ENCODE assay signal across 8 cellular contexts in the genomic region with DNA sequence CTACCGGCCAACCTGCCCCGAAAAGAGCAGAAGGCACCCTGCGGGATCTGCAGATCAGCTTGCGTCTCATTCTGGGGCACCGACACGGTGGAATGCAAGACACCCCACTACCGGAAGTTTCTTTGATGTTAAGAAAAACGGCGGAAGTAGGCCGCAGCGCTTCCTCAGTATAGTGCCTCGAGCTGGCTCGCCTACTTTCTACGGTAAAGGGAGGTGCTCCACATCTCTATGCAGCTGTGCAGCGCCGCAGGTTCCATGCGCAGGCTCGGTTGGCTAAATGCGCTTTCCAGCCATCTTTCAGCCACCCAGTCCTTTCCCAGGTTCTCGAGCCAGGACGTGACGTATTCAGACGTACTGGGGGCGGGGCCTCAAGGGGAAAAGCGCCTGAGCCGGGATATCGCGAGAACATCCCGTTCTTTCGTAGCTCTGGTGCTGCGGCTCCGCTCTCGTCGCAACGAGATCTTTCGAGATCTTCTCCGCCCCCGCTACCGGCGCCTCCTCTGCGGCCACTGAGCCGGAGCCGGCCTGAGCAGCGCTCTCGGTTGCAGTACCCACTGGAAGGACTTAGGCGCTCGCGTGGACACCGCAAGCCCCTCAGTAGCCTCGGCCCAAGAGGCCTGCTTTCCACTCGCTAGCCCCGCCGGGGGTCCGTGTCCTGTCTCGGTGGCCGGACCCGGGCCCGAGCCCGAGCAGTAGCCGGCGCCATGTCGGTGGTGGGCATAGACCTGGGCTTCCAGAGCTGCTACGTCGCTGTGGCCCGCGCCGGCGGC. TPM values are rescaled to one million over a fixed set of nuclear protein-coding genes. Genes with fewer than 3 reads are reported as not detected.
DNase-seq lines count a peak whose midpoint lies in the region; ATAC-seq and TF ChIP-seq lines count a peak whose summit lies in the region.

A gene (plus strand): TSS at position 467 of the 770 bp plus-strand sequence. CDS start 238 bp downstream, at position 705.

- H3F3A ChIP-seq in SK-N-SH (replicated peaks; ENCODE audit: insufficient read depth): peaks cover 46% of the 10 kb centered on the region

- CTCF ChIA-PET in SK-N-SH (lab: Yijun Ruan, JAX): interaction anchor here (1.5 to 1.8 kb wide), 2 partner anchors 11 to 168 kb away, joined by 4 to 6 read pairs; no protein-coding TSS in a partner anchor

- H3K4me2 ChIP-seq in SK-N-SH: peak within 1 kb of the TSS; percentile 96

- no peaks in the 10 kb centered on the region for H3K9me2 ChIP-seq in SK-N-SH

- H3K36me3 ChIP-seq in SK-N-SH (replicated peaks in 1 of 2; ENCODE audit: control insufficient read depth in 1 of 2, insufficient read depth in 2 of 2, low read length in 1 of 2): peaks cover 0 to 6% of the 10 kb centered on the region in 2 experiments

- DNase-seq in GM04504 (ENCODE audit: low read depth): peak; percentile 98
- DNase-seq in NCI-H1048 (lab: John Stamatoyannopoulos, UW): peak; percentile 92
- DNase-seq in SK-N-SH: peak; percentile 96
- DNase-seq in activated naive CD4-positive, alpha-beta T cell treated with anti-CD3 and anti-CD28 coated beads, Interleukin-2, amount 50 U/mL, for 16 hours: peak; percentile 97
- peak; percentile 96 for DNase-seq in germinal center (ENCODE audit: low spot score)
- DNase-seq in non-pigmented ciliary epithelial cell (ENCODE audit: low read depth): peak; percentile 95
- DNase-seq in superior temporal gyrus (ENCODE audit: extremely low spot score): peak; percentile 100

- H2AFZ ChIP-seq in SK-N-SH (ENCODE audit: low read depth): peak within 1 kb of the TSS; percentile 75

- WGBS in SK-N-SH (ENCODE audit: low lambda C conversion rate): 2% methylated on average over 30 of the region's 68 CpGs

- POLR2A ChIA-PET in SK-N-SH (lab: Yijun Ruan, JAX): interaction anchor here (0.6 to 1.9 kb wide), 9 partner anchors 18 to 1687 kb away, joined by 3 to 5 read pairs (median 3); a partner anchor contains a TSS

- peaks cover 40% of the 10 kb centered on the region for H4K20me1 ChIP-seq in SK-N-SH (ENCODE audit: insufficient read depth)

- no peaks in the 10 kb centered on the region for H3K27me3 ChIP-seq in SK-N-SH (ENCODE audit: insufficient read depth)

- peaks cover 11 to 25% of the 10 kb centered on the region in 2 experiments; a peak in 3 of 4 replicates for H3K4me1 ChIP-seq in SK-N-SH (ENCODE audit: control insufficient read depth in 1 of 2, insufficient read depth in 2 of 2, low read depth in 1 of 2, low read length in 1 of 2)

- TF ChIP-seq CTCF in SK-N-SH (IDR thresholded peaks at IDR 0.05): no peak

- peak within 1 kb of the TSS; percentile 97 for H3K4me3 ChIP-seq in SK-N-SH (ENCODE audit: low read depth in 2 of 2, low read length in 1 of 2)

- ATAC-seq in HG02571 (IDR thresholded peaks at IDR 0.05; ENCODE audit: unreplicated experiment): peak; percentile 86

- TF ChIP-seq RAD21 in SK-N-SH (IDR thresholded peaks at IDR 0.05; ENCODE audit: low read length): no peak

- peak in 1 of 2 experiments; percentile 70; a peak in 2 of 4 replicates for TF ChIP-seq EP300 in SK-N-SH (IDR thresholded peaks at IDR 0.05; ENCODE audit: borderline replicate concordance in 1 of 2, low read depth in 1 of 2, low read length in 1 of 2)

- peak within 1 kb of the TSS; percentile 99 for H3K9ac ChIP-seq in SK-N-SH

- no peaks in the 10 kb centered on the region for H3K9me3 ChIP-seq in SK-N-SH

- peak within 1 kb of the TSS; percentile 97 to 99 for H3K27ac ChIP-seq in SK-N-SH (ENCODE audit: low read depth in 2 of 2, low read length in 1 of 2)

- peaks cover 64% of the 10 kb centered on the region for H3K79me2 ChIP-seq in SK-N-SH (ENCODE audit: insufficient read depth)

TF ChIP-seq in SK-N-SH, 30 proteins besides CTCF, POLR2A, EP300 and RAD21 (continues in another document):
- no peak for TF ChIP-seq RXRA (IDR thresholded peaks at IDR 0.05; ENCODE audit: borderline replicate concordance, low read depth)
- TF ChIP-seq POLR2AphosphoS5 (IDR thresholded peaks at IDR 0.05; ENCODE audit: low read depth, low read length): peak; percentile 98
- no peak for TF ChIP-seq FOXJ3 (CRISPR knock-in tag; IDR thresholded peaks at IDR 0.05)
- TF ChIP-seq RFX5 (IDR thresholded peaks at IDR 0.05; ENCODE audit: low read length): no peak
- peak; percentile 100 for TF ChIP-seq CHD2 (IDR thresholded peaks at IDR 0.05; ENCODE audit: low read length, partially characterized antibody)
- TF ChIP-seq TAF1 (IDR thresholded peaks at IDR 0.05; ENCODE audit: borderline replicate concordance, low read depth, low read length): peak; percentile 93
- TF ChIP-seq, protein P1, sequence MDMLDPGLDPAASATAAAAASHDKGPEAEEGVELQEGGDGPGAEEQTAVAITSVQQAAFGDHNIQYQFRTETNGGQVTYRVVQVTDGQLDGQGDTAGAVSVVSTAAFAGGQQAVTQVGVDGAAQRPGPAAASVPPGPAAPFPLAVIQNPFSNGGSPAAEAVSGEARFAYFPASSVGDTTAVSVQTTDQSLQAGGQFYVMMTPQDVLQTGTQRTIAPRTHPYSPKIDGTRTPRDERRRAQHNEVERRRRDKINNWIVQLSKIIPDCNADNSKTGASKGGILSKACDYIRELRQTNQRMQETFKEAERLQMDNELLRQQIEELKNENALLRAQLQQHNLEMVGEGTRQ (IDR thresholded peaks at IDR 0.05; ENCODE audit: borderline replicate concordance, low read depth, low read length): no peak
- TF ChIP-seq TEAD4 (IDR thresholded peaks at IDR 0.05; ENCODE audit: borderline replicate concordance, insufficient read depth): 0 out of 2 replicates have a peak, but pooled peaks have one; percentile 21
- TF ChIP-seq MEF2A (IDR thresholded peaks at IDR 0.05; ENCODE audit: borderline replicate concordance, low read depth): no peak
- TF ChIP-seq SMC3 (IDR thresholded peaks at IDR 0.05; ENCODE audit: low read depth, low read length): no peak
- no peak for TF ChIP-seq GATA2 (CRISPR knock-in tag; IDR thresholded peaks at IDR 0.05)
- TF ChIP-seq RCOR1 (IDR thresholded peaks at IDR 0.05; ENCODE audit: low read length): 0 out of 2 replicates have a peak, but pooled peaks have one; percentile 8
- TF ChIP-seq, protein P2, sequence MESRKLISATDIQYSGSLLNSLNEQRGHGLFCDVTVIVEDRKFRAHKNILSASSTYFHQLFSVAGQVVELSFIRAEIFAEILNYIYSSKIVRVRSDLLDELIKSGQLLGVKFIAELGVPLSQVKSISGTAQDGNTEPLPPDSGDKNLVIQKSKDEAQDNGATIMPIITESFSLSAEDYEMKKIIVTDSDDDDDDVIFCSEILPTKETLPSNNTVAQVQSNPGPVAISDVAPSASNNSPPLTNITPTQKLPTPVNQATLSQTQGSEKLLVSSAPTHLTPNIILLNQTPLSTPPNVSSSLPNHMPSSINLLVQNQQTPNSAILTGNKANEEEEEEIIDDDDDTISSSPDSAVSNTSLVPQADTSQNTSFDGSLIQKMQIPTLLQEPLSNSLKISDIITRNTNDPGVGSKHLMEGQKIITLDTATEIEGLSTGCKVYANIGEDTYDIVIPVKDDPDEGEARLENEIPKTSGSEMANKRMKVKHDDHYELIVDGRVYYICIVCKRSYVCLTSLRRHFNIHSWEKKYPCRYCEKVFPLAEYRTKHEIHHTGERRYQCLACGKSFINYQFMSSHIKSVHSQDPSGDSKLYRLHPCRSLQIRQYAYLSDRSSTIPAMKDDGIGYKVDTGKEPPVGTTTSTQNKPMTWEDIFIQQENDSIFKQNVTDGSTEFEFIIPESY (IDR thresholded peaks at IDR 0.05; ENCODE audit: borderline replicate concordance, low read depth): peak; percentile 99
- 0 out of 2 replicates have a peak, but pooled peaks have one; percentile 60 for TF ChIP-seq MXI1 (IDR thresholded peaks at IDR 0.05; ENCODE audit: low read depth, low read length)
- TF ChIP-seq, protein P3, sequence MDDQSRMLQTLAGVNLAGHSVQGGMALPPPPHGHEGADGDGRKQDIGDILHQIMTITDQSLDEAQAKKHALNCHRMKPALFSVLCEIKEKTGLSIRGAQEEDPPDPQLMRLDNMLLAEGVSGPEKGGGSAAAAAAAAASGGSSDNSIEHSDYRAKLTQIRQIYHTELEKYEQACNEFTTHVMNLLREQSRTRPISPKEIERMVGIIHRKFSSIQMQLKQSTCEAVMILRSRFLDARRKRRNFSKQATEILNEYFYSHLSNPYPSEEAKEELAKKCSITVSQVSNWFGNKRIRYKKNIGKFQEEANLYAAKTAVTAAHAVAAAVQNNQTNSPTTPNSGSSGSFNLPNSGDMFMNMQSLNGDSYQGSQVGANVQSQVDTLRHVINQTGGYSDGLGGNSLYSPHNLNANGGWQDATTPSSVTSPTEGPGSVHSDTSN (IDR thresholded peaks at IDR 0.05): no peak
- TF ChIP-seq JUND (IDR thresholded peaks at IDR 0.05): no peak
- TF ChIP-seq ELF1 (IDR thresholded peaks at IDR 0.05): peak; percentile 70
- TF ChIP-seq, protein P4, sequence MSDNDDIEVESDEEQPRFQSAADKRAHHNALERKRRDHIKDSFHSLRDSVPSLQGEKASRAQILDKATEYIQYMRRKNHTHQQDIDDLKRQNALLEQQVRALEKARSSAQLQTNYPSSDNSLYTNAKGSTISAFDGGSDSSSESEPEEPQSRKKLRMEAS (IDR thresholded peaks at IDR 0.05; ENCODE audit: low read depth): peak; percentile 80
- peak; percentile 64 for TF ChIP-seq NRF1 (IDR thresholded peaks at IDR 0.05; ENCODE audit: low read depth, low read length)
- no peak for TF ChIP-seq TCF12 (IDR thresholded peaks at IDR 0.05)
- no peak for TF ChIP-seq NFIC (IDR thresholded peaks at IDR 0.05; ENCODE audit: borderline replicate concordance)
- no peak for TF ChIP-seq FOSL2 (IDR thresholded peaks at IDR 0.05; ENCODE audit: borderline replicate concordance, low read depth)
- TF ChIP-seq, protein P5, sequence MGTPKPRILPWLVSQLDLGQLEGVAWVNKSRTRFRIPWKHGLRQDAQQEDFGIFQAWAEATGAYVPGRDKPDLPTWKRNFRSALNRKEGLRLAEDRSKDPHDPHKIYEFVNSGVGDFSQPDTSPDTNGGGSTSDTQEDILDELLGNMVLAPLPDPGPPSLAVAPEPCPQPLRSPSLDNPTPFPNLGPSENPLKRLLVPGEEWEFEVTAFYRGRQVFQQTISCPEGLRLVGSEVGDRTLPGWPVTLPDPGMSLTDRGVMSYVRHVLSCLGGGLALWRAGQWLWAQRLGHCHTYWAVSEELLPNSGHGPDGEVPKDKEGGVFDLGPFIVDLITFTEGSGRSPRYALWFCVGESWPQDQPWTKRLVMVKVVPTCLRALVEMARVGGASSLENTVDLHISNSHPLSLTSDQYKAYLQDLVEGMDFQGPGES (IDR thresholded peaks at IDR 0.05; ENCODE audit: low read depth, low read length): no peak
- no peak for TF ChIP-seq FOXM1 (IDR thresholded peaks at IDR 0.05; ENCODE audit: low read depth)
- peak; percentile 79 for TF ChIP-seq YY1 (IDR thresholded peaks at IDR 0.05; ENCODE audit: low read depth)
- peak; percentile 84 for TF ChIP-seq GABPA (IDR thresholded peaks at IDR 0.05; ENCODE audit: low read depth)

RNA-seq across cellular contexts. Expression of the gene that starts here (rescaled TPM):
- polyA plus RNA-seq in SK-N-SH (2012; rRNA removed): 18.8 and 20.2 TPM in 2 replicates
- 29.1 and 50.4 TPM in 2 replicates for polyA plus RNA-seq in SK-N-SH (2012; cell fraction: cytosol; rRNA removed)
- polyA plus RNA-seq in SK-N-SH (2012; cell fraction: nucleus; rRNA removed): 14.9 and 29.0 TPM in 2 replicates

Comparison
In these comparisons a context has a peak if more than half of its experiments do, and no peak if none do; other contexts are left out.
1. Peak in every context shown above with its lines: DNase-seq, ATAC-seq, H3K4me3 ChIP-seq and H3K27ac ChIP-seq.